In genomic region chr2:43340066-43340465, GRCh38 we compare ENCODE assay signal across 19 cellular contexts.
DNase-seq lines count a peak whose midpoint lies in the region; ATAC-seq and TF ChIP-seq lines count a peak whose summit lies in the region.
"Had no signal": no experiment of that assay in that cellular context is flagged by ENCODE, and none has a peak within 500 bp of the region (broad histone marks: within the 10 kb centered on the region; RNA-seq: fewer than 3 reads in every experiment).

No MANE protein-coding gene starts in this region.

- TF ChIP-seq CTCF in cardiac fibroblast (IDR thresholded peaks at IDR 0.05; ENCODE audit: low read depth, low read length) (no peak), thoracic aorta (IDR thresholded peaks at IDR 0.05) (no peak), testis (IDR thresholded peaks at IDR 0.05) (no peak)

- H3K36me3 ChIP-seq in thoracic aorta (no peaks in the 10 kb centered on the region), testis (ENCODE audit: low read depth, missing control alignments) (no peaks in the 10 kb centered on the region)
- H3K36me3 ChIP-seq: lower lobe of right lung had no signal

- H3K9me3 ChIP-seq in thoracic aorta, result no peaks in the 10 kb centered on the region
- no peaks in the 10 kb centered on the region for H3K9me3 ChIP-seq in testis
- H3K9me3 ChIP-seq: lower lobe of right lung had no signal

- no peak overlapping the region for H3K4me3 ChIP-seq in cardiac fibroblast (replicated peaks in 1 of 2; ENCODE audit: low read depth in 2 of 2, low read length in 2 of 2)
- H3K4me3 ChIP-seq in thoracic aorta, result no peak overlapping the region
- no peak overlapping the region for H3K4me3 ChIP-seq in testis
- H3K4me3 ChIP-seq: GM12878, lower lobe of right lung had no signal

- DNase-seq in NCI-H82 (lab: John Stamatoyannopoulos, UW) (peak; percentile 22), NCI-H82 treated with DMSO at 0.1 percent for 48 hours (lab: John Stamatoyannopoulos, UW; ENCODE audit: unreplicated experiment) (no peak), cardiac fibroblast (ENCODE audit: low read depth in 2 of 2) (peak; percentile 70 to 81), lung microvascular endothelial cell (ENCODE audit: low read depth in 2 of 2) (peak; percentile 53 to 75), thoracic aorta (ENCODE audit: low spot score) (no peak), testis (no peak), SIG-M5 treated with dmso at 0.1 percent for 504 hours (lab: John Stamatoyannopoulos, UW; ENCODE audit: unreplicated experiment) (no peak)
- DNase-seq: activated CD4-positive, alpha-beta T cell treated with anti-CD3 and anti-CD28 coated beads for 48 hours; central memory CD4-positive, alpha-beta T cell; H9; lower lobe of right lung; NCI-H1694 treated with DMSO at 0.1 percent for 48 hours; NK-92 treated with Interleukin-12 subunit alpha and Interleukin-12 subunit beta, amount 100 ng/mL, for 24 hours; posterior cingulate gyrus; T-helper 1 cell had no signal

- H3K4me1 ChIP-seq in thoracic aorta (ENCODE audit: control insufficient read depth in 1 of 2, low read depth in 2 of 2), result peaks cover 53 to 71% of the 10 kb centered on the region in 2 donors
- peaks cover 40% of the 10 kb centered on the region for H3K4me1 ChIP-seq in testis

- intact Hi-C loops in testis (cut with DNase I; ENCODE audit: low total_unique reads), result no loop called here

- no peaks in the 10 kb centered on the region for H3K27me3 ChIP-seq in thoracic aorta (replicated peaks; ENCODE audit: insufficient read depth)
- H3K27me3 ChIP-seq in testis, result no peaks in the 10 kb centered on the region

- ATAC-seq in thoracic aorta (ENCODE audit: insufficient number of reproducible peaks, low FRiP score, low read depth) (no peak), HG03025 (IDR thresholded peaks at IDR 0.05; ENCODE audit: low FRiP score, unreplicated experiment) (no peak)
- ATAC-seq: activated T-helper 17 cell treated with anti-CD3 and anti-CD28 coated beads, Interleukin-2, amount 50 U/mL, for 72 hours; GM12878; lower lobe of right lung had no signal

- no peak for TF ChIP-seq POLR2A in testis (IDR thresholded peaks at IDR 0.05)

- WGBS in testis, 2 donors, result 84 to 86% methylated on average over 2 of the region's 2 CpGs

- H3K27ac ChIP-seq in thoracic aorta (peak overlapping the region; percentile 83 to 91), testis (no peak overlapping the region)
- H3K27ac ChIP-seq: 22Rv1 had no signal

Comparison
In these comparisons a context has a peak if more than half of its experiments do, and no peak if none do; other contexts are left out.
1. DNase-seq: peak in NCI-H82 (single experiment), cardiac fibroblast (2 of 2) and lung microvascular endothelial cell (2 of 2); none in NCI-H82 treated with DMSO at 0.1 percent for 48 hours (single experiment), thoracic aorta (single experiment), testis (single experiment) and SIG-M5 treated with dmso at 0.1 percent for 504 hours (single experiment).
2. H3K27ac ChIP-seq: peak in thoracic aorta (2 of 2); none in testis (0 of 2).